ENCODE assay signal across 8 cellular contexts in the genomic region with DNA sequence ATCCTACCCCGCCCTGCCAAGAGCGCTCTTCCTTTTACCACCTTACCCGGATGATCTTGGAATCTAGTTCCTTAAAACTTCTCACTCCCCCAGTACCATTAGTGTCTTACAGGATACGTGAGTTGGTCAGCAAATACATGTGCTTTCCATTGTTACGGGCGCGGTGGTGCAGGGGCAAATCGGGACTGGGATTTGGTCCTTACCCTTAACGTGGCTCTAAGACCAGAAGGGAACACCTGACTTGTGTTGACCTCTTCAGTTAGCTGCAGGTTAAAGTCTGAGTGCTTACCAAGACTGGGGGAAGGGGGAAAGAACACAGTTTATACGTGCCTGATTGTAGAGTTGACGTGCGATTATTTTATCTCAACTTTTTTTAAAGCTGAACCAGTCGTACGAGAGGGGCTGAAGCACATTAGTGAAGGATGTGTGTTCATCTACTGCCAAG. TPM values are rescaled to one million over a fixed set of nuclear protein-coding genes. Genes with fewer than 3 reads are reported as not detected.
A peak's percentile ranks its signal among the peaks of the same experiment; 100 is the strongest.
DNase-seq lines count a peak whose midpoint lies in the region; ATAC-seq and TF ChIP-seq lines count a peak whose summit lies in the region.

No MANE protein-coding gene starts in this region.

- peaks cover 56% of the 10 kb centered on the region for H3K4me1 Mint-ChIP-seq in activated naive CD4-positive, alpha-beta T cell treated with anti-CD3 and anti-CD28 coated beads for 36 hours (ENCODE audit: low read depth)

- no peak for ATAC-seq in HG02610 (IDR thresholded peaks at IDR 0.05; ENCODE audit: unreplicated experiment)
- ATAC-seq in HG03159 (IDR thresholded peaks at IDR 0.05; ENCODE audit: unreplicated experiment): no peak

- TF ChIP-seq CTCF in esophagus muscularis mucosa (IDR thresholded peaks at IDR 0.05) (no peak), prostate gland (IDR thresholded peaks at IDR 0.05) (no peak)

- H3K27me3 Mint-ChIP-seq in activated naive CD4-positive, alpha-beta T cell treated with anti-CD3 and anti-CD28 coated beads for 36 hours (ENCODE audit: low read depth): no peaks in the 10 kb centered on the region

- H3K4me3 ChIP-seq in SJCRH30 (peak overlapping the region; percentile 68), esophagus muscularis mucosa (peak overlapping the region; percentile 83 to 90 (median 86)), prostate gland (peak overlapping the region; percentile 65 to 89)

- no peak for TF ChIP-seq EP300 in esophagus muscularis mucosa (IDR thresholded peaks at IDR 0.05)

- H3K36me3 ChIP-seq in SJCRH30 (peaks cover 7% of the 10 kb centered on the region), esophagus muscularis mucosa (peaks cover 16 to 39% (median 25%) of the 10 kb centered on the region in 4 donors), prostate gland (no peaks in the 10 kb centered on the region)

- intact Hi-C loops in activated naive CD4-positive, alpha-beta T cell treated with anti-CD3 and anti-CD28 coated beads for 36 hours (cut with micrococcal nuclease): loop anchor here (1.0 to 5.0 kb wide), 4 partner anchors 15 to 1155 kb away; a partner anchor contains a TSS
- intact Hi-C loops in esophagus muscularis mucosa (cut with DNase I): loop anchor here (5.0 kb wide), 1 partner anchor 169 kb away; no protein-coding TSS in a partner anchor
- intact Hi-C loops in prostate gland (cut with DNase I): no loop called here

- H3K27ac ChIP-seq in SJCRH30 (peak overlapping the region; percentile 76), esophagus muscularis mucosa (replicated peaks in 1 of 4) (peak overlapping the region; percentile 78 to 87 (median 81)), prostate gland (peak overlapping the region; percentile 80 to 84)

- H3K36me3 Mint-ChIP-seq in activated naive CD4-positive, alpha-beta T cell treated with anti-CD3 and anti-CD28 coated beads for 36 hours (ENCODE audit: low read depth): peaks cover 18% of the 10 kb centered on the region

- no peaks in the 10 kb centered on the region for H3K9me3 Mint-ChIP-seq in activated naive CD4-positive, alpha-beta T cell treated with anti-CD3 and anti-CD28 coated beads for 36 hours

- peak overlapping the region; percentile 97 for H3K27ac Mint-ChIP-seq in activated naive CD4-positive, alpha-beta T cell treated with anti-CD3 and anti-CD28 coated beads for 36 hours

- H3K4me1 ChIP-seq in SJCRH30: 0 out of 2 replicates have a peak, but pooled peaks cover 8% of the 10 kb centered on the region
- peaks cover 18 to 50% (median 34%) of the 10 kb centered on the region in 4 donors for H3K4me1 ChIP-seq in esophagus muscularis mucosa
- H3K4me1 ChIP-seq in prostate gland (replicated peaks): peaks cover 21% of the 10 kb centered on the region

- TF ChIP-seq POLR2A in esophagus muscularis mucosa (IDR thresholded peaks at IDR 0.05; ENCODE audit: low read depth) (no peak), prostate gland (IDR thresholded peaks at IDR 0.05) (no peak)

- H3K9me3 ChIP-seq in SJCRH30 (replicated peaks) (no peaks in the 10 kb centered on the region), esophagus muscularis mucosa (no peaks in the 10 kb centered on the region), prostate gland (no peaks in the 10 kb centered on the region)

- CTCF ChIA-PET in activated naive CD4-positive, alpha-beta T cell treated with anti-CD3 and anti-CD28 coated beads for 36 hours (lab: Charles Lee): interaction anchor here (0.7 kb wide), 1 partner anchor 123 kb away, joined by 3 read pairs; no protein-coding TSS in a partner anchor

- H3K27me3 ChIP-seq in SJCRH30 (no peaks in the 10 kb centered on the region), esophagus muscularis mucosa (no peaks in the 10 kb centered on the region), prostate gland (replicated peaks; ENCODE audit: insufficient read depth) (no peaks in the 10 kb centered on the region)

- 2% methylated on average over 14 of the region's 14 CpGs for WGBS in esophagus muscularis mucosa
- 2% methylated on average over 14 of the region's 14 CpGs for WGBS in prostate gland

- no peak for DNase-seq in activated naive CD4-positive, alpha-beta T cell treated with anti-CD3 and anti-CD28 coated beads for 36 hours
- DNase-seq in activated naive CD4-positive, alpha-beta T cell treated with Interleukin-2 at 50 U/mL for 16 hours: no peak
- DNase-seq in SJCRH30 (no peak), esophagus muscularis mucosa (ENCODE audit: extremely low spot score) (no peak), prostate gland (ENCODE audit: low spot score) (no peak), midbrain (lab: John Stamatoyannopoulos, UW) (no peak)

- H3K4me3 Mint-ChIP-seq in activated naive CD4-positive, alpha-beta T cell treated with anti-CD3 and anti-CD28 coated beads for 36 hours: peak overlapping the region; percentile 81

RNA-seq across cellular contexts. Expression of a gene that starts 0.5 kb away (rescaled TPM):
- 10 to 100 TPM; 71.4 to 85.8 TPM for total RNA-seq in activated naive CD4-positive, alpha-beta T cell treated with anti-CD3 and anti-CD28 coated beads for 36 hours
- total RNA-seq in SJCRH30 (2014; rRNA removed; shearing (Covaris generic)): 62.0 and 66.1 TPM in 2 replicates
- total RNA-seq in esophagus muscularis mucosa (100 to 1,000 TPM in 1 of 4 donors, 10 to 100 TPM in 3; 58.5 to 109 (median 74.2) TPM), prostate gland (100 to 1,000 TPM; 111 to 220 TPM)

RNA-seq across cellular contexts. Expression of a gene that starts 0.9 kb away (rescaled TPM):
- total RNA-seq in activated naive CD4-positive, alpha-beta T cell treated with anti-CD3 and anti-CD28 coated beads for 36 hours: 1 to 10 TPM; 7.7 to 8.1 TPM
- total RNA-seq in SJCRH30 (2014; rRNA removed; shearing (Covaris generic)): 9.6 and 14.3 TPM in 2 replicates
- total RNA-seq in esophagus muscularis mucosa (10 to 100 TPM; 36.9 to 73.9 (median 46.4) TPM), prostate gland (10 to 100 TPM; 17.2 to 28.3 TPM)

RNA-seq across cellular contexts. Expression of a gene that starts 10.0 kb away (rescaled TPM):
- total RNA-seq in activated naive CD4-positive, alpha-beta T cell treated with anti-CD3 and anti-CD28 coated beads for 36 hours: 10 to 100 TPM; 21.7 to 22.5 TPM
- 20.1 and 22.1 TPM in 2 replicates for total RNA-seq in SJCRH30 (2014; rRNA removed; shearing (Covaris generic))
- total RNA-seq in esophagus muscularis mucosa: 1 to 10 TPM; 4.5 to 8.7 (median 6.9) TPM
- total RNA-seq in prostate gland: 10 to 100 TPM in 1 of 2 donors, 1 to 10 TPM in 1; 8.3 to 10.7 TPM

RNA-seq across cellular contexts. Expression of a gene that starts 10.2 kb away (rescaled TPM):
- 1 to 10 TPM in 1 of 2 experiments, under 1 TPM in 1; 0.99 to 1.2 TPM for total RNA-seq in activated naive CD4-positive, alpha-beta T cell treated with anti-CD3 and anti-CD28 coated beads for 36 hours
- 1.4 and 1.9 TPM in 2 replicates for total RNA-seq in SJCRH30 (2014; rRNA removed; shearing (Covaris generic))
- total RNA-seq in esophagus muscularis mucosa (1 to 10 TPM in 1 of 4 donors, under 1 TPM in 3; 0.50 to 1.5 (median 0.84) TPM), prostate gland (1 to 10 TPM; 3.5 to 6.1 TPM)
